In the genomic region with DNA sequence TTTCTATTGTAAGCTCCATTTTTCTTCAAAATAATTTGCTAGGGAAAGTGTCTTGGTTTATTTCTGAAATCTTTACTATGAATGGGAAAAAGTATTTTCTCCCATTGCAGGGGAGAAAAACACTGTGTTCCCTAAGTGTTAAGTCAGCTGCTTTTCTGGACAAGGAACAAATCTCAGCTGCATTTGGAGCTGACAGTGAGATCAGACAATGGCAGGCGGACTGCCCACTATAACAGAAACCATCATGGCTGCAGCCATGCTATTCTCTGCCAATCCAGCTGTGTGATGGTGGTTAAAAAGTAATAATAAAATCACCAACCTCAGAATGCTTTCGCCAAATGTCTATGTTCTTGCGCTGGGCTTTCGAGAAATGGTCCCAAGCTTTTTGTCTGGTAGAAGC, we compare ENCODE assay signal across 19 cellular contexts.
DNase-seq lines count a peak whose midpoint lies in the region; ATAC-seq lines count a peak whose summit lies in the region.
"Had no signal": no experiment of that assay in that cellular context is flagged by ENCODE, and none has a peak within 500 bp of the region (broad histone marks: within the 10 kb centered on the region; RNA-seq: fewer than 3 reads in every experiment).

No MANE protein-coding gene starts in this region.

- H3K27ac ChIP-seq in cingulate gyrus (ENCODE audit: low read depth, low read length): peak overlapping the region; percentile 93
- H3K27ac ChIP-seq: BLaER1, PC-9 had no signal

- no peak for ATAC-seq in GM18868 (IDR thresholded peaks at IDR 0.05; ENCODE audit: unreplicated experiment)

- intact Hi-C loops in head of caudate nucleus (cut with DNase I): no loop called here

- DNase-seq in head of caudate nucleus (peak in 38 of 42 donors; percentile 21 to 86 (median 60)), middle frontal gyrus (ENCODE audit: extremely low spot score, low spot score) (peak; percentile 46), superior temporal gyrus (ENCODE audit: extremely low spot score) (peak; percentile 94), dedifferentiated amniotic fluid mesenchymal stem cell (ENCODE audit: extremely low spot score) (no peak), NCI-H510A (lab: John Stamatoyannopoulos, UW) (no peak)
- DNase-seq: CD4-positive, alpha-beta T cell; DMS153; NCI-H1105; NCI-H146; NCI-H2029; NCI-H2227 treated with DMSO at 0.1 percent for 48 hours; NCI-H510A treated with DMSO at 0.1 percent for 48 hours; NCI-H748 treated with DMSO at 0.1 percent for 48 hours; PC-9; RPMI8226; SIG-M5 had no signal

Comparison
In these comparisons a context has a peak if more than half of its experiments do, and no peak if none do; other contexts are left out.
1. DNase-seq: peak in head of caudate nucleus (38 of 42), middle frontal gyrus (single experiment) and superior temporal gyrus (single experiment); none in dedifferentiated amniotic fluid mesenchymal stem cell (single experiment) and NCI-H510A (single experiment).